Comparison of ENCODE assay signal across 1 cellular context in the genomic region with DNA sequence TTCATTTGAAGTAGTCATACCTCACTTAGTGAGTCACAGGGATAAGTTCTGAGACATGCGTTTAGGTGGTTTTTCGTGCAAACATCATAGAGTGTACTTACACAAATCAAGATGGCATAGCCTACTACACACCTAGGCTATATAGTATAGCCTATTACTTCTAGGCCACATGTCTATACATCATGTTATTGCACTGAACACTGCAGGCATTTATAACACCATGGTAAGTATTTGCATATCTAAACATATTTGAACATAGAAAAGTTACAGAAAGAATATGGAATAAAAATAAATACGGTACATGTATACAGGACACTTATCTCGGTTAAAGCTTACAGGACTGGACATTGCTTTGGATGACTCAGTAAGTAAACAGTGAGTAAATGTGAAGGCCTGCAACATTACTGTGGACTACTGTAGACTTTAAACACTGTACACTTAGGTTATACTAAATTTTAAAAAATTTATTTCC.
TF ChIP-seq lines count a peak whose summit lies in the region.

No MANE protein-coding gene starts in this region.

TF ChIP-seq in K562, 482 proteins besides CTCF, POLR2A, EP300 and RAD21 (continued from another document):
- TF ChIP-seq GTF2F1 (IDR thresholded peaks at IDR 0.05; ENCODE audit: low read depth, low read length) (no peak), RBBP5 (IDR thresholded peaks at IDR 0.05; ENCODE audit: borderline replicate concordance, insufficient read depth, low read length, poor library complexity, severe bottlenecking) (no peak), NFE2 (IDR thresholded peaks at IDR 0.05; ENCODE audit: low read depth) (peak; percentile 26; the same call in 1 of the 2 replicates), SMARCA4 (IDR thresholded peaks at IDR 0.05) (peak; percentile 71; the same call in 1 of the 2 replicates), ZEB2 (IDR thresholded peaks at IDR 0.05) (no peak), FOXA3 (CRISPR knock-in tag; conservative IDR thresholded peaks at IDR 0.05 in 1 of 2, IDR thresholded peaks at IDR 0.05 in 1 of 2) (peak; percentile 65 to 90), SMARCA5 (IDR thresholded peaks at IDR 0.05) (no peak), SMARCE1 (IDR thresholded peaks at IDR 0.05) (peak; percentile 76), FOXK2 (conservative IDR thresholded peaks at IDR 0.05 in 1 of 2, IDR thresholded peaks at IDR 0.05 in 1 of 2; ENCODE audit: low read depth in 2 of 2) (0 out of 4 replicates have a peak, but pooled peaks of 1 of the 2 experiments have one; percentile 26), DPF2 (IDR thresholded peaks at IDR 0.05) (0 out of 2 replicates have a peak, but pooled peaks have one; percentile 52), USF2 (CRISPR knock-in tag; IDR thresholded peaks at IDR 0.05) (no peak), FOXA1 (IDR thresholded peaks at IDR 0.05; ENCODE audit: borderline replicate concordance) (peak; percentile 24; the same call in 1 of the 2 replicates), ARID1B (IDR thresholded peaks at IDR 0.05) (peak; percentile 66), CCNT2 (IDR thresholded peaks at IDR 0.05; ENCODE audit: borderline replicate concordance, extremely low read depth, insufficient read length, low read depth, low read length) (no peak), SIN3A (IDR thresholded peaks at IDR 0.05; ENCODE audit: borderline replicate concordance in 2 of 2, control insufficient read depth in 1 of 2, low read depth in 2 of 2, low read length in 2 of 2) (no peak), CBFA2T2 (conservative IDR thresholded peaks at IDR 0.05) (no peak), ZBTB1 (CRISPR knock-in tag; IDR thresholded peaks at IDR 0.05; ENCODE audit: borderline replicate concordance, low read depth) (no peak), JUND (IDR thresholded peaks at IDR 0.05; ENCODE audit: borderline replicate concordance, low read depth, low read length) (peak; percentile 82), JUND (tag; IDR thresholded peaks at IDR 0.05; ENCODE audit: borderline replicate concordance, low read depth, low read length) (peak; percentile 80; the same call in 2 of the 3 replicates), CBX8 (IDR thresholded peaks at IDR 0.05; ENCODE audit: borderline replicate concordance, extremely low read depth, low read depth, low read length, poor library complexity, severe bottlenecking) (no peak), TEAD4 (IDR thresholded peaks at IDR 0.05; ENCODE audit: low read length) (peak; percentile 36; the same call in 1 of the 2 replicates), TEAD4 (CRISPR knock-in tag; IDR thresholded peaks at IDR 0.05; ENCODE audit: borderline replicate concordance) (no peak), ZNF511 (CRISPR knock-in tag; IDR thresholded peaks at IDR 0.05) (no peak), NUFIP1 (IDR thresholded peaks at IDR 0.05; ENCODE audit: partially characterized antibody) (no peak)
